Comparison of ENCODE assay signal across 8 cellular contexts in genomic region chr17:76671912-76672262, GRCh38. TPM values are rescaled to one million over a fixed set of nuclear protein-coding genes. Genes with fewer than 3 reads are reported as not detected.
DNase-seq lines count a peak whose midpoint lies in the region; ATAC-seq, FAIRE-seq and TF ChIP-seq lines count a peak whose summit lies in the region.

No MANE protein-coding gene starts in this region.

- no peak overlapping the region for H2AK5ac ChIP-seq in neuronal stem cell (ENCODE audit: low read depth, low read length)

- no peak overlapping the region for H4K8ac ChIP-seq in neuronal stem cell (ENCODE audit: low read depth, low read length)

- H3K9me1 ChIP-seq in endothelial cell of umbilical vein (replicated peaks; ENCODE audit: control insufficient read depth, extremely low read depth, insufficient read depth, low read length): no peaks in the 10 kb centered on the region

- no CpG with 5 or more reads among the region's 19 CpGs for WGBS in neuronal stem cell (ENCODE audit: extremely low coverage in 2 of 2, insufficient read length in 2 of 2, insufficient replicate concordance in 1 of 2), 2 donors

- peak overlapping the region; percentile 86 for H3K18ac ChIP-seq in neuronal stem cell (ENCODE audit: low read length)

- dilution Hi-C loops in endothelial cell of umbilical vein (cut with MboI; ENCODE audit: extremely low pct_ligation_motif_present, low sequenced_read_pairs): no loop called here

- no peak overlapping the region for H2BK120ac ChIP-seq in neuronal stem cell (ENCODE audit: low read depth, low read length)

- H3K9ac ChIP-seq in endothelial cell of umbilical vein (replicated peaks; ENCODE audit: extremely low read depth, insufficient read depth, low read length) (peak overlapping the region; percentile 67), neuronal stem cell (ENCODE audit: low read depth, low read length, poor library complexity) (no peak overlapping the region)

- H2BK5ac ChIP-seq in neuronal stem cell (ENCODE audit: low read length): no peak overlapping the region

- H3K4me1 ChIP-seq in endothelial cell of umbilical vein (ENCODE audit: control insufficient read depth, extremely low read depth, insufficient read depth, low read length): peaks cover 11% of the 10 kb centered on the region
- H3K4me1 ChIP-seq in neuronal stem cell (ENCODE audit: control insufficient read depth in 2 of 2, insufficient read depth in 1 of 2, low read depth in 1 of 2, low read length in 2 of 2): peaks cover 5 to 7% of the 10 kb centered on the region in 2 donors

- H4K20me1 ChIP-seq in endothelial cell of umbilical vein (replicated peaks; ENCODE audit: control insufficient read depth, extremely low read depth, insufficient read depth, low read length): no peaks in the 10 kb centered on the region

- H3K9me3 ChIP-seq in endothelial cell of umbilical vein (replicated peaks; ENCODE audit: control insufficient read depth, insufficient read depth, low read length) (no peaks in the 10 kb centered on the region), neuronal stem cell (replicated peaks in 1 of 2; ENCODE audit: control insufficient read depth in 2 of 2, insufficient read depth in 1 of 2, low read depth in 1 of 2, low read length in 2 of 2) (no peaks in the 10 kb centered on the region)

- H3K23ac ChIP-seq in neuronal stem cell (ENCODE audit: low read depth, low read length, poor library complexity): no peak overlapping the region

- H4K91ac ChIP-seq in neuronal stem cell (ENCODE audit: low read depth, low read length, poor library complexity): no peak overlapping the region

- H2AFZ ChIP-seq in endothelial cell of umbilical vein (ENCODE audit: low read depth, low read length) (peak overlapping the region; percentile 72), neuronal stem cell (ENCODE audit: low read length) (peak overlapping the region; percentile 60)

- H3K4me3 ChIP-seq in endothelial cell of umbilical vein (replicated peaks in 1 of 3; ENCODE audit: insufficient read depth in 1 of 3, low read depth in 1 of 3, low read length in 3 of 3) (peak overlapping the region; percentile 45 to 89 (median 47)), neuronal stem cell (ENCODE audit: low read length in 2 of 2) (peak overlapping the region; percentile 58 to 87)

- H3K79me2 ChIP-seq in endothelial cell of umbilical vein (ENCODE audit: control insufficient read depth, insufficient read depth, low read length): no peaks in the 10 kb centered on the region

- DNase-seq in NCI-H226 (peak; percentile 16), endothelial cell of umbilical vein (ENCODE audit: low read depth, low spot score) (no peak), neuronal stem cell (ENCODE audit: low spot score) (no peak), NCI-H2081 treated with DMSO at 0.1 percent for 48 hours (lab: John Stamatoyannopoulos, UW) (no peak), NCI-H510A treated with DMSO at 0.1 percent for 48 hours (lab: John Stamatoyannopoulos, UW) (no peak)
- DNase-seq in activated CD4-positive, CD25-positive, alpha-beta regulatory T cell treated with anti-CD3 and anti-CD28 coated beads, Interleukin-2, amount 50 U/mL, for 72 hours: no peak

- ATAC-seq in GM19351 (IDR thresholded peaks at IDR 0.05; ENCODE audit: unreplicated experiment) (peak; percentile 9), HG03457 (IDR thresholded peaks at IDR 0.05; ENCODE audit: unreplicated experiment) (no peak)

- H3K27ac ChIP-seq in endothelial cell of umbilical vein (ENCODE audit: insufficient read depth, low read depth, low read length) (peak overlapping the region; percentile 10), neuronal stem cell (replicated peaks; ENCODE audit: low read length) (no peak overlapping the region)

- TF ChIP-seq POLR2A in endothelial cell of umbilical vein (IDR thresholded peaks at IDR 0.05; ENCODE audit: low read depth, low read length): peak; percentile 92

- TF ChIP-seq CTCF in endothelial cell of umbilical vein (IDR thresholded peaks at IDR 0.05; ENCODE audit: extremely low read depth in 1 of 2, insufficient read depth in 1 of 2, low read depth in 1 of 2, low read length in 2 of 2): no peak

- FAIRE-seq in endothelial cell of umbilical vein (lab: Jason Lieb, UNC): no peak

- POLR2A ChIA-PET in endothelial cell of umbilical vein (lab: Charles Lee): interaction anchor here (0.6 to 1.8 kb wide), 4 partner anchors 66 to 153 kb away, joined by 3 to 7 read pairs (median 6); partner anchors contain the start of genes MFSD11 and SRSF2

- intact Hi-C loops in endothelial cell of umbilical vein (cut with micrococcal nuclease): no loop called here

- H2BK15ac ChIP-seq in neuronal stem cell (ENCODE audit: low read length): no peak overlapping the region

- no peaks in the 10 kb centered on the region for H3K79me1 ChIP-seq in neuronal stem cell (ENCODE audit: low read depth, low read length)

- H3K14ac ChIP-seq in neuronal stem cell (ENCODE audit: low read length): no peak overlapping the region

- H3K27me3 ChIP-seq in endothelial cell of umbilical vein (ENCODE audit: control insufficient read depth in 2 of 2, insufficient read depth in 2 of 2, low read length in 2 of 2) (peaks cover 0 to 2% of the 10 kb centered on the region in 2 experiments), neuronal stem cell (ENCODE audit: control insufficient read depth in 3 of 3, insufficient read depth in 3 of 3, low read depth in 1 of 3, low read length in 3 of 3) (no peaks in the 10 kb centered on the region)

- no peak overlapping the region for H3K4ac ChIP-seq in neuronal stem cell (ENCODE audit: low read length)

- no TSS peak for BruUV-seq in endothelial cell of umbilical vein (replicated peaks; lab: Mats Ljungman, UMichigan)

- H3K36me3 ChIP-seq in endothelial cell of umbilical vein (ENCODE audit: control insufficient read depth in 2 of 2, extremely low read depth in 1 of 2, insufficient read depth in 2 of 2, low read length in 2 of 2) (no peaks in the 10 kb centered on the region), neuronal stem cell (replicated peaks in 1 of 2; ENCODE audit: control insufficient read depth in 2 of 2, insufficient read depth in 2 of 2, low read length in 2 of 2) (no peaks in the 10 kb centered on the region)

- CTCF ChIA-PET in endothelial cell of umbilical vein (lab: Charles Lee): interaction anchor here (0.8 to 3.0 kb wide), 7 partner anchors 10 to 149 kb away, joined by 3 to 30 read pairs (median 4); no protein-coding TSS in a partner anchor

- no peak overlapping the region for H2BK12ac ChIP-seq in neuronal stem cell (ENCODE audit: low read length)

- H3K4me2 ChIP-seq in endothelial cell of umbilical vein (ENCODE audit: insufficient read depth, low read length) (peak overlapping the region; percentile 83), neuronal stem cell (ENCODE audit: insufficient read depth, low read length, poor library complexity, severe bottlenecking) (peak overlapping the region; percentile 79)

TF ChIP-seq in endothelial cell of umbilical vein, 7 proteins besides CTCF, POLR2A, EP300 and RAD21 (continues in another document):
- TF ChIP-seq JUN (IDR thresholded peaks at IDR 0.05; ENCODE audit: borderline replicate concordance, insufficient read depth, insufficient read length, low read depth) (no peak), FOS (IDR thresholded peaks at IDR 0.05; ENCODE audit: borderline replicate concordance, insufficient read depth, low read length) (no peak)

RNA-seq across cellular contexts. Expression of gene ST6GALNAC1, which starts 28.3 kb away (rescaled TPM):
- total RNA-seq in endothelial cell of umbilical vein: 0.55 TPM in 1 of 2 replicates, not detected in the other
- 0.19 and 0.25 TPM in 2 replicates for polyA plus RNA-seq in endothelial cell of umbilical vein
- 0.03 and 0.21 TPM in 2 replicates for polyA plus RNA-seq in endothelial cell of umbilical vein (2011; cell fraction: cytosol; rRNA removed)
- polyA plus RNA-seq in endothelial cell of umbilical vein (2011; cell fraction: nucleus; rRNA removed): 0.14 TPM in 1 of 2 replicates, not detected in the other
- 0.46 and 1.1 TPM in 2 replicates for polyA plus RNA-seq in endothelial cell of umbilical vein (2012)
- polyA minus RNA-seq in endothelial cell of umbilical vein: 0.21 and 1.6 TPM in 2 replicates
- 6.1 TPM for polyA minus RNA-seq in endothelial cell of umbilical vein (2011; cell fraction: cytosol; rRNA and poly(A)+ RNA removed)
- polyA minus RNA-seq in endothelial cell of umbilical vein (2011; cell fraction: nucleus; rRNA and poly(A)+ RNA removed): not detected in 2 replicates
- polyA plus RNA-seq in neuronal stem cell (2013, experiment 1 of 2): not detected
- polyA plus RNA-seq in neuronal stem cell (2013, experiment 2 of 2): not detected

RNA-seq across cellular contexts. Expression of gene MXRA7, which starts 38.9 kb away (rescaled TPM):
- total RNA-seq in endothelial cell of umbilical vein: 85.5 and 95.8 TPM in 2 replicates
- 42.0 and 49.5 TPM in 2 replicates for polyA plus RNA-seq in endothelial cell of umbilical vein
- 61.8 and 71.7 TPM in 2 replicates for polyA plus RNA-seq in endothelial cell of umbilical vein (2011; cell fraction: cytosol; rRNA removed)
- 26.0 and 27.2 TPM in 2 replicates for polyA plus RNA-seq in endothelial cell of umbilical vein (2011; cell fraction: nucleus; rRNA removed)
- polyA plus RNA-seq in endothelial cell of umbilical vein (2012): 110 and 134 TPM in 2 replicates
- polyA minus RNA-seq in endothelial cell of umbilical vein: 57.2 and 57.4 TPM in 2 replicates
- 8.2 TPM for polyA minus RNA-seq in endothelial cell of umbilical vein (2011; cell fraction: cytosol; rRNA and poly(A)+ RNA removed)
- polyA minus RNA-seq in endothelial cell of umbilical vein (2011; cell fraction: nucleus; rRNA and poly(A)+ RNA removed): 10.1 and 10.8 TPM in 2 replicates
- 91.4 TPM for polyA plus RNA-seq in neuronal stem cell (2013, experiment 1 of 2)
- 90.3 TPM for polyA plus RNA-seq in neuronal stem cell (2013, experiment 2 of 2)

RNA-seq across cellular contexts. Expression of gene JMJD6, which starts 54.5 kb away (rescaled TPM):
- 36.6 and 41.6 TPM in 2 replicates for total RNA-seq in endothelial cell of umbilical vein
- 18.4 and 19.8 TPM in 2 replicates for polyA plus RNA-seq in endothelial cell of umbilical vein
- polyA plus RNA-seq in endothelial cell of umbilical vein (2011; cell fraction: cytosol; rRNA removed): 15.0 and 16.0 TPM in 2 replicates
- polyA plus RNA-seq in endothelial cell of umbilical vein (2011; cell fraction: nucleus; rRNA removed): 19.2 and 25.9 TPM in 2 replicates
- 35.8 and 40.0 TPM in 2 replicates for polyA plus RNA-seq in endothelial cell of umbilical vein (2012)
- polyA minus RNA-seq in endothelial cell of umbilical vein: 7.2 and 14.3 TPM in 2 replicates
- polyA minus RNA-seq in endothelial cell of umbilical vein (2011; cell fraction: cytosol; rRNA and poly(A)+ RNA removed): 16.6 TPM
- 7.3 and 13.0 TPM in 2 replicates for polyA minus RNA-seq in endothelial cell of umbilical vein (2011; cell fraction: nucleus; rRNA and poly(A)+ RNA removed)
- polyA plus RNA-seq in neuronal stem cell (2013, experiment 1 of 2): 9.1 TPM
- polyA plus RNA-seq in neuronal stem cell (2013, experiment 2 of 2): 9.1 TPM

RNA-seq across cellular contexts. Expression of gene METTL23, which starts 54.8 kb away (rescaled TPM):
- 19.5 and 20.0 TPM in 2 replicates for total RNA-seq in endothelial cell of umbilical vein
- 28.9 and 33.4 TPM in 2 replicates for polyA plus RNA-seq in endothelial cell of umbilical vein
- polyA plus RNA-seq in endothelial cell of umbilical vein (2011; cell fraction: cytosol; rRNA removed): 23.8 and 31.3 TPM in 2 replicates
- 26.1 and 28.9 TPM in 2 replicates for polyA plus RNA-seq in endothelial cell of umbilical vein (2011; cell fraction: nucleus; rRNA removed)
- polyA plus RNA-seq in endothelial cell of umbilical vein (2012): 25.7 and 30.1 TPM in 2 replicates
- polyA minus RNA-seq in endothelial cell of umbilical vein: 11.6 and 30.1 TPM in 2 replicates
- 12.3 TPM for polyA minus RNA-seq in endothelial cell of umbilical vein (2011; cell fraction: cytosol; rRNA and poly(A)+ RNA removed)
- 10.6 and 11.6 TPM in 2 replicates for polyA minus RNA-seq in endothelial cell of umbilical vein (2011; cell fraction: nucleus; rRNA and poly(A)+ RNA removed)
- 29.2 TPM for polyA plus RNA-seq in neuronal stem cell (2013, experiment 1 of 2)
- polyA plus RNA-seq in neuronal stem cell (2013, experiment 2 of 2): 31.8 TPM
